ENCODE assay signal across 8 cellular contexts in the genomic region with DNA sequence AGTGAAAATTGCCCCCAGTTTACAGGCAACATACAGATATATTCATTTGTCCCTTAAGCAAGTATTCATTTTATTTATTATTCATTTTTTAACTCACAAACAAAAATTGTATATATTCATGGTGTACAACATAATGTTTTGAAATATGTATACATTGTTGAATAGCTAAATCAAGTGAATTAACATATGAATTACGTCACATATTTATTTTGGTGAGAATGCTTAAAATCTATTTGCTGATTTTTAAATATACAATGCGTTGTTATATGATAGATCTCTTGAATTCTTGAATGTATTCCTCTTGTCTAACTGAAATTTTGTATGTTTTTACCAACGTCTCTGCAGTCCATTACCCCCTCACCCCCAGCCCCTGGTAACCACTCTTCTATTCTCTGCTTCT.
"Had no signal": no experiment of that assay in that cellular context is flagged by ENCODE, and none has a peak within 500 bp of the region (broad histone marks: within the 10 kb centered on the region; RNA-seq: fewer than 3 reads in every experiment).

No MANE protein-coding gene starts in this region.

- ATAC-seq: GM12878 had no signal

- H3K4me3 ChIP-seq: GM12878 had no signal

- DNase-seq: GDM1, GF-D8 had no signal

- FAIRE-seq: G401.6, GM12878, GM12891, GM12892, GM18507, GM19239 had no signal
